In the genomic region with DNA sequence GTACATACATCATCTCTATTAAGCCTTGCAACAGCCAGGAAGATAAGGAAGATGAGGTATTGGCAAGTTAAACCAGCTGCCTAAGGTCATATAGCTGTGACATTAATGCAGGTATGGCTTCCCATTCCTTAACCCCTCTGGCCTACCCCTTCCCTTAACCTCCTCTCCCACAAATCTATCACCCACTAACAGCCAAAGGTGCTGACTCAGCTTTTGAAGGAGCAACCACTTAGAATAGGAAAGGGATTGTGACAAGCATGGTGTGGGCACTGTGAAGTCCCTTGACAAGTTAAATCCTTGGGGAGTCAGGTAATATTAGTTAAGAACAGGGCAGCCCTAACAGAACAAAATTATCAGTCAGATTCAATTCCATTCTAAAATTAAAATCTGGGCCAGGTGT, we compare ENCODE assay signal across 4 cellular contexts.
TF ChIP-seq lines count a peak whose summit lies in the region.

No MANE protein-coding gene starts in this region.

TF ChIP-seq in A549, 52 proteins besides CTCF, POLR2A, EP300 and RAD21:
- TF ChIP-seq MAFK (IDR thresholded peaks at IDR 0.05; ENCODE audit: partially characterized antibody) (peak; percentile 93), RFX5 (IDR thresholded peaks at IDR 0.05) (no peak)

TF ChIP-seq in IMR-90, 13 proteins besides CTCF, POLR2A, EP300 and RAD21:
- TF ChIP-seq SMC3 (IDR thresholded peaks at IDR 0.05; ENCODE audit: low read depth, low read length) = no peak
- TF ChIP-seq MXI1 (IDR thresholded peaks at IDR 0.05; ENCODE audit: borderline replicate concordance, low read depth, low read length) = no peak
- TF ChIP-seq RCOR1 (IDR thresholded peaks at IDR 0.05; ENCODE audit: insufficient replicate concordance, low read length) = no peak
- peak; percentile 95 for TF ChIP-seq MAFK (IDR thresholded peaks at IDR 0.05; ENCODE audit: low read depth, low read length)
- no peak for TF ChIP-seq CEBPB (IDR thresholded peaks at IDR 0.05; ENCODE audit: low read depth, low read length)
- no peak for TF ChIP-seq NFE2L2 (IDR thresholded peaks at IDR 0.05; ENCODE audit: low read depth, low read length)

TF ChIP-seq in K562, 482 proteins besides CTCF, POLR2A, EP300 and RAD21:
- TF ChIP-seq MAFF (IDR thresholded peaks at IDR 0.05; ENCODE audit: low read length) (peak; percentile 96), C11orf30 (IDR thresholded peaks at IDR 0.05; ENCODE audit: low read depth) (peak; percentile 96), FIP1L1 (IDR thresholded peaks at IDR 0.05; ENCODE audit: low read depth, low read length, poor library complexity, severe bottlenecking) (no peak), ZNF316 (IDR thresholded peaks at IDR 0.05) (peak; percentile 98), MAFG (tag; conservative IDR thresholded peaks at IDR 0.05) (peak; percentile 94), THRAP3 (IDR thresholded peaks at IDR 0.05; ENCODE audit: borderline replicate concordance) (no peak), MAFK (IDR thresholded peaks at IDR 0.05; ENCODE audit: low read length) (peak; percentile 98)
- TF ChIP-seq, protein P1, sequence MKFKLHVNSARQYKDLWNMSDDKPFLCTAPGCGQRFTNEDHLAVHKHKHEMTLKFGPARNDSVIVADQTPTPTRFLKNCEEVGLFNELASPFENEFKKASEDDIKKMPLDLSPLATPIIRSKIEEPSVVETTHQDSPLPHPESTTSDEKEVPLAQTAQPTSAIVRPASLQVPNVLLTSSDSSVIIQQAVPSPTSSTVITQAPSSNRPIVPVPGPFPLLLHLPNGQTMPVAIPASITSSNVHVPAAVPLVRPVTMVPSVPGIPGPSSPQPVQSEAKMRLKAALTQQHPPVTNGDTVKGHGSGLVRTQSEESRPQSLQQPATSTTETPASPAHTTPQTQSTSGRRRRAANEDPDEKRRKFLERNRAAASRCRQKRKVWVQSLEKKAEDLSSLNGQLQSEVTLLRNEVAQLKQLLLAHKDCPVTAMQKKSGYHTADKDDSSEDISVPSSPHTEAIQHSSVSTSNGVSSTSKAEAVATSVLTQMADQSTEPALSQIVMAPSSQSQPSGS (CRISPR knock-in tag; IDR thresholded peaks at IDR 0.05) = no peak

TF ChIP-seq in WTC11, 78 proteins besides CTCF, POLR2A, EP300 and RAD21:
- TF ChIP-seq GABPB1 (CRISPR knock-in tag; IDR thresholded peaks at IDR 0.05) = no peak
- TF ChIP-seq, protein P2, sequence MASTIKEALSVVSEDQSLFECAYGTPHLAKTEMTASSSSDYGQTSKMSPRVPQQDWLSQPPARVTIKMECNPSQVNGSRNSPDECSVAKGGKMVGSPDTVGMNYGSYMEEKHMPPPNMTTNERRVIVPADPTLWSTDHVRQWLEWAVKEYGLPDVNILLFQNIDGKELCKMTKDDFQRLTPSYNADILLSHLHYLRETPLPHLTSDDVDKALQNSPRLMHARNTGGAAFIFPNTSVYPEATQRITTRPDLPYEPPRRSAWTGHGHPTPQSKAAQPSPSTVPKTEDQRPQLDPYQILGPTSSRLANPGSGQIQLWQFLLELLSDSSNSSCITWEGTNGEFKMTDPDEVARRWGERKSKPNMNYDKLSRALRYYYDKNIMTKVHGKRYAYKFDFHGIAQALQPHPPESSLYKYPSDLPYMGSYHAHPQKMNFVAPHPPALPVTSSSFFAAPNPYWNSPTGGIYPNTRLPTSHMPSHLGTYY (CRISPR knock-in tag; IDR thresholded peaks at IDR 0.05) = no peak
- TF ChIP-seq, protein P3, sequence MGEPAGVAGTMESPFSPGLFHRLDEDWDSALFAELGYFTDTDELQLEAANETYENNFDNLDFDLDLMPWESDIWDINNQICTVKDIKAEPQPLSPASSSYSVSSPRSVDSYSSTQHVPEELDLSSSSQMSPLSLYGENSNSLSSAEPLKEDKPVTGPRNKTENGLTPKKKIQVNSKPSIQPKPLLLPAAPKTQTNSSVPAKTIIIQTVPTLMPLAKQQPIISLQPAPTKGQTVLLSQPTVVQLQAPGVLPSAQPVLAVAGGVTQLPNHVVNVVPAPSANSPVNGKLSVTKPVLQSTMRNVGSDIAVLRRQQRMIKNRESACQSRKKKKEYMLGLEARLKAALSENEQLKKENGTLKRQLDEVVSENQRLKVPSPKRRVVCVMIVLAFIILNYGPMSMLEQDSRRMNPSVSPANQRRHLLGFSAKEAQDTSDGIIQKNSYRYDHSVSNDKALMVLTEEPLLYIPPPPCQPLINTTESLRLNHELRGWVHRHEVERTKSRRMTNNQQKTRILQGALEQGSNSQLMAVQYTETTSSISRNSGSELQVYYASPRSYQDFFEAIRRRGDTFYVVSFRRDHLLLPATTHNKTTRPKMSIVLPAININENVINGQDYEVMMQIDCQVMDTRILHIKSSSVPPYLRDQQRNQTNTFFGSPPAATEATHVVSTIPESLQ (CRISPR knock-in tag; IDR thresholded peaks at IDR 0.05) = no peak
- TF ChIP-seq EMX1 (CRISPR knock-in tag; IDR thresholded peaks at IDR 0.05) = no peak
- TF ChIP-seq RORB (CRISPR knock-in tag; IDR thresholded peaks at IDR 0.05) = no peak
- no peak for TF ChIP-seq JAZF1 (CRISPR knock-in tag; IDR thresholded peaks at IDR 0.05)
- TF ChIP-seq CREM (CRISPR knock-in tag; IDR thresholded peaks at IDR 0.05) = no peak
